In the genomic region with DNA sequence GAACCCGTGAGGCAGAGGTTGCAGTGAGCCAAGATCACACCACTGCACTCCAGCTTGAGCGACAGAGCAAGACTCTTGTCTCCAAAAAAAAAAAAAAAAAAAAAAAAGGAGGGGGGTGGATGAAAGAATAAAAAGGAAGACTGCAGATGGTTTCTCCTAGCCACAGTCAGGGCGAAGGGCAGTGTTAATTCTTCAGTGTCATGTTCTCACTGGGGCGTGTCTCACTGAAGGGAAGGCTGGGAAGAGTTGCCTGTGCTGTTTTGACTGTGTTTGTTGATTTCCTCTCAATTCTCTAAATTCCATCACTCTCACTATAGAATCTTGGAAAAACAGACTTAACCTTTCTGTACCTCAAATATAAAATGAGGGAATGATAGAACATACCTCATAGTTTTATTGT, we compare ENCODE assay signal across 24 cellular contexts.
A peak's percentile ranks its signal among the peaks of the same experiment; 100 is the strongest.
DNase-seq lines count a peak whose midpoint lies in the region; ATAC-seq and TF ChIP-seq lines count a peak whose summit lies in the region.
"Had no signal": no experiment of that assay in that cellular context is flagged by ENCODE, and none has a peak within 500 bp of the region (broad histone marks: within the 10 kb centered on the region; RNA-seq: fewer than 3 reads in every experiment).

No MANE protein-coding gene starts in this region.

- H3K36me3 ChIP-seq in heart right ventricle (no peaks in the 10 kb centered on the region), mucosa of descending colon (ENCODE audit: low read depth) (no peaks in the 10 kb centered on the region)
- H3K36me3 ChIP-seq: heart left ventricle, pancreas, sigmoid colon, upper lobe of right lung had no signal

- POLR2A ChIA-PET in WTC11 (lab: Charles Lee): interaction anchor here (0.9 kb wide), 1 partner anchor 71 kb away, joined by 4 read pairs; a partner anchor contains a TSS

- no peak for TF ChIP-seq CTCF in heart right ventricle (IDR thresholded peaks at IDR 0.05)
- no peak for TF ChIP-seq CTCF in WTC11 (IDR thresholded peaks at IDR 0.05)
- TF ChIP-seq CTCF in mucosa of descending colon (IDR thresholded peaks at IDR 0.05): no peak

- ATAC-seq in left ventricle myocardium superior (peak; percentile 56), heart right ventricle (no peak), WTC11 (peak; percentile 27; the same call in 1 of the 2 replicates), mucosa of descending colon (peak; percentile 80), GM19328 (IDR thresholded peaks at IDR 0.05; ENCODE audit: unreplicated experiment) (no peak)
- ATAC-seq: activated T-cell treated with anti-CD3 and anti-CD28 coated beads, Interleukin-2, amount 50 U/mL, for 72 hours; body of pancreas; heart left ventricle; naive thymus-derived CD8-positive, alpha-beta T cell; pancreas; stimulated activated naive CD8-positive, alpha-beta T cell treated with anti-CD3 and anti-CD28 coated beads, Interleukin-15, Interleukin-2, amounts not matched to agents 100 U/mL and 50 U/mL, for 24 hours; upper lobe of right lung had no signal

- no peak overlapping the region for H3K27ac ChIP-seq in heart right ventricle
- H3K27ac ChIP-seq: body of pancreas, heart left ventricle, pancreas, sigmoid colon, SK-N-MC, upper lobe of right lung had no signal

- no peak overlapping the region; the same call in 1 of the 2 replicates for H3K27ac Mint-ChIP-seq in WTC11
- H3K27ac Mint-ChIP-seq: activated naive CD4-positive, alpha-beta T cell treated with anti-CD3 and anti-CD28 coated beads, Interleukin-2, amount 50 U/mL, for 24 hours; activated T-cell treated with anti-CD3 and anti-CD28 coated beads, Interleukin-2, amount 50 U/mL, for 72 hours; CD4-positive, alpha-beta memory T cell had no signal

- H3K9me3 ChIP-seq in heart right ventricle (no peaks in the 10 kb centered on the region), mucosa of descending colon (no peaks in the 10 kb centered on the region)
- H3K9me3 ChIP-seq: body of pancreas, heart left ventricle, pancreas, sigmoid colon, upper lobe of right lung had no signal

- no peak overlapping the region for H3K4me3 ChIP-seq in heart right ventricle
- no peak overlapping the region for H3K4me3 ChIP-seq in mucosa of descending colon
- H3K4me3 ChIP-seq: body of pancreas, heart left ventricle, pancreas, sigmoid colon, SK-N-MC, upper lobe of right lung had no signal

- H3K4me1 ChIP-seq in heart right ventricle (peaks cover 0 to 9% (median 0%) of the 10 kb centered on the region in 9 donors), mucosa of descending colon (ENCODE audit: low read depth) (peaks cover 23% of the 10 kb centered on the region)
- H3K4me1 ChIP-seq: pancreas, sigmoid colon had no signal

- 63 to 75% methylated on average over 4 of the region's 4 CpGs for WGBS in heart right ventricle, 2 donors

- intact Hi-C loops in left ventricle myocardium superior (cut with micrococcal nuclease): no loop called here
- intact Hi-C loops in heart right ventricle (cut with DNase I): no loop called here
- intact Hi-C loops in mucosa of descending colon (cut with DNase I, micrococcal nuclease): no loop called here

- peaks cover 11% of the 10 kb centered on the region; the same call in 1 of the 2 replicates for H3K9me3 Mint-ChIP-seq in WTC11
- H3K9me3 Mint-ChIP-seq: activated naive CD4-positive, alpha-beta T cell treated with anti-CD3 and anti-CD28 coated beads, Interleukin-2, amount 50 U/mL, for 24 hours; activated T-cell treated with anti-CD3 and anti-CD28 coated beads, Interleukin-2, amount 50 U/mL, for 72 hours had no signal

- no peaks in the 10 kb centered on the region for H3K36me3 Mint-ChIP-seq in WTC11
- H3K36me3 Mint-ChIP-seq: activated naive CD4-positive, alpha-beta T cell treated with anti-CD3 and anti-CD28 coated beads, Interleukin-2, amount 50 U/mL, for 24 hours; CD4-positive, alpha-beta memory T cell; naive thymus-derived CD8-positive, alpha-beta T cell had no signal

- H3K27me3 Mint-ChIP-seq in WTC11 (ENCODE audit: low read depth): peaks cover 5% of the 10 kb centered on the region; the same call in 1 of the 2 replicates

- H3K4me3 Mint-ChIP-seq in WTC11: no peak overlapping the region
- H3K4me3 Mint-ChIP-seq: activated naive CD4-positive, alpha-beta T cell treated with anti-CD3 and anti-CD28 coated beads, Interleukin-2, amount 50 U/mL, for 24 hours; activated T-cell treated with anti-CD3 and anti-CD28 coated beads, Interleukin-2, amount 50 U/mL, for 72 hours; CD4-positive, alpha-beta memory T cell; naive thymus-derived CD8-positive, alpha-beta T cell had no signal

- no peaks in the 10 kb centered on the region for H3K27me3 ChIP-seq in heart right ventricle
- H3K27me3 ChIP-seq: body of pancreas, heart left ventricle, pancreas, sigmoid colon, upper lobe of right lung had no signal

- DNase-seq in left ventricle myocardium superior (no peak), heart right ventricle (no peak), WTC11 (ENCODE audit: low spot score) (no peak), mucosa of descending colon (peak in 1 of 3 donors; percentile 60), CD1c-positive myeloid dendritic cell (ENCODE audit: extremely low spot score) (no peak), amniotic stem cell (lab: John Stamatoyannopoulos, UW) (no peak)
- DNase-seq in stimulated activated CD4-positive, alpha-beta T cell treated with anti-CD3 and anti-CD28 coated beads, Interleukin-12 subunit alpha, Interleukin-12 subunit beta, amount 100 ng/mL, for 4 hours: no peak
- DNase-seq: activated CD4-positive, alpha-beta T cell treated with anti-CD3 and anti-CD28 coated beads for 1 hour; activated CD8-positive, alpha-beta memory T cell treated with anti-CD3 and anti-CD28 coated beads for 24 hours; activated T-cell treated with anti-CD3 and anti-CD28 coated beads, Interleukin-2, amount 50 U/mL, for 72 hours; body of pancreas; CD4-positive, alpha-beta memory T cell; heart left ventricle; mammary epithelial cell; naive thymus-derived CD8-positive, alpha-beta T cell; NCI-H1105 treated with DMSO at 0.1 percent for 48 hours; NCI-H2171; pancreas; sigmoid colon; stimulated activated naive CD8-positive, alpha-beta T cell treated with anti-CD3 and anti-CD28 coated beads, Interleukin-15, Interleukin-2, amounts not matched to agents 100 U/mL and 50 U/mL, for 24 hours; upper lobe of right lung had no signal

- H3K4me1 Mint-ChIP-seq in WTC11: peaks cover 53% of the 10 kb centered on the region

- CTCF ChIA-PET in WTC11 (lab: Charles Lee): interaction anchor here (0.5 kb wide), 1 partner anchor 143 kb away, joined by 3 read pairs; no protein-coding TSS in a partner anchor

TF ChIP-seq in WTC11, 78 proteins besides CTCF, POLR2A, EP300 and RAD21 (continues in another document):
- TF ChIP-seq, protein P1, sequence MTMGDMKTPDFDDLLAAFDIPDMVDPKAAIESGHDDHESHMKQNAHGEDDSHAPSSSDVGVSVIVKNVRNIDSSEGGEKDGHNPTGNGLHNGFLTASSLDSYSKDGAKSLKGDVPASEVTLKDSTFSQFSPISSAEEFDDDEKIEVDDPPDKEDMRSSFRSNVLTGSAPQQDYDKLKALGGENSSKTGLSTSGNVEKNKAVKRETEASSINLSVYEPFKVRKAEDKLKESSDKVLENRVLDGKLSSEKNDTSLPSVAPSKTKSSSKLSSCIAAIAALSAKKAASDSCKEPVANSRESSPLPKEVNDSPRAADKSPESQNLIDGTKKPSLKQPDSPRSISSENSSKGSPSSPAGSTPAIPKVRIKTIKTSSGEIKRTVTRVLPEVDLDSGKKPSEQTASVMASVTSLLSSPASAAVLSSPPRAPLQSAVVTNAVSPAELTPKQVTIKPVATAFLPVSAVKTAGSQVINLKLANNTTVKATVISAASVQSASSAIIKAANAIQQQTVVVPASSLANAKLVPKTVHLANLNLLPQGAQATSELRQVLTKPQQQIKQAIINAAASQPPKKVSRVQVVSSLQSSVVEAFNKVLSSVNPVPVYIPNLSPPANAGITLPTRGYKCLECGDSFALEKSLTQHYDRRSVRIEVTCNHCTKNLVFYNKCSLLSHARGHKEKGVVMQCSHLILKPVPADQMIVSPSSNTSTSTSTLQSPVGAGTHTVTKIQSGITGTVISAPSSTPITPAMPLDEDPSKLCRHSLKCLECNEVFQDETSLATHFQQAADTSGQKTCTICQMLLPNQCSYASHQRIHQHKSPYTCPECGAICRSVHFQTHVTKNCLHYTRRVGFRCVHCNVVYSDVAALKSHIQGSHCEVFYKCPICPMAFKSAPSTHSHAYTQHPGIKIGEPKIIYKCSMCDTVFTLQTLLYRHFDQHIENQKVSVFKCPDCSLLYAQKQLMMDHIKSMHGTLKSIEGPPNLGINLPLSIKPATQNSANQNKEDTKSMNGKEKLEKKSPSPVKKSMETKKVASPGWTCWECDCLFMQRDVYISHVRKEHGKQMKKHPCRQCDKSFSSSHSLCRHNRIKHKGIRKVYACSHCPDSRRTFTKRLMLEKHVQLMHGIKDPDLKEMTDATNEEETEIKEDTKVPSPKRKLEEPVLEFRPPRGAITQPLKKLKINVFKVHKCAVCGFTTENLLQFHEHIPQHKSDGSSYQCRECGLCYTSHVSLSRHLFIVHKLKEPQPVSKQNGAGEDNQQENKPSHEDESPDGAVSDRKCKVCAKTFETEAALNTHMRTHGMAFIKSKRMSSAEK (CRISPR knock-in tag; IDR thresholded peaks at IDR 0.05; ENCODE audit: borderline replicate concordance): no peak
- TF ChIP-seq GTF2I (CRISPR knock-in tag; conservative IDR thresholded peaks at IDR 0.05) (no peak), ZNF416 (CRISPR knock-in tag; IDR thresholded peaks at IDR 0.05) (no peak), ZBTB21 (CRISPR knock-in tag; IDR thresholded peaks at IDR 0.05; ENCODE audit: borderline replicate concordance) (no peak)

Comparison
In these comparisons a context has a peak if more than half of its experiments do, and no peak if none do; other contexts are left out.
1. ATAC-seq: peak in left ventricle myocardium superior (single experiment), WTC11 (single experiment) and mucosa of descending colon (single experiment); none in heart right ventricle (0 of 8) and GM19328 (single experiment).